ENCODE assay signal across 1 cellular context in genomic region chr7:83696101-83696500, GRCh38.
TF ChIP-seq lines count a peak whose summit lies in the region.

No MANE protein-coding gene starts in this region.

TF ChIP-seq in GM23338, 12 proteins besides CTCF, POLR2A, EP300 and RAD21 (continued from another document):
- 0 out of 2 replicates have a peak, but pooled peaks have one; percentile 2 for TF ChIP-seq ZNF462 (CRISPR knock-in tag; IDR thresholded peaks at IDR 0.05)
